ENCODE assay signal across 23 cellular contexts in the genomic region with DNA sequence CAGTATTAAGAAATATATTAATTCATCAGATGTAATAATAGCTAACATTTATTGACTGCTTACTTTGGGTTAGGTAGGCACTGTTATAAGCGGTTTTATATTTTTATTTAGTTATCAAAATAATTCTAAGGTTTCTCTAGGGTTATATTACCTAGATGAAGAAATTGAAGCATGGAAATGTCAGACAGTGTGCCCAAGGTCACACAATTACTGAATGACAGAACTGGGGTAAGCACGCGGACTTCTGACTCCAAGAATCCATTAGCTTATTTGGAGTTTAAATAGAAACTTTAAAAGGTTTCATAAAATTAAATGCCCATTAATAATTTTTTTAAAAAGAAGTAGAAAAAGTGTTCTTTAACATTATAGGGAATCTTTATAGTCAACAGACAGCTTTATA.
"Had no signal": no experiment of that assay in that cellular context is flagged by ENCODE, and none has a peak within 500 bp of the region (broad histone marks: within the 10 kb centered on the region; RNA-seq: fewer than 3 reads in every experiment).

No MANE protein-coding gene starts in this region.

- H3K4me1 ChIP-seq: SJCRH30 had no signal

- DNase-seq: IMR-90, Karpas-422, KG1, MG63, NCI-H1092, NCI-H1105 treated with DMSO at 0.1 percent for 48 hours, NCI-H1417 treated with DMSO at 0.1 percent for 48 hours, NCI-H146, NCI-H1694 treated with DMSO at 0.1 percent for 48 hours, NCI-H1930, NCI-H2081, NCI-H2107, NCI-H226, NCI-H446, NCI-H510A, NCI-H524 treated with DMSO at 0.1 percent for 48 hours, NCI-H69, NCI-H774, RPMI8226, SHP77 treated with DMSO at 0.1 percent for 48 hours, SJCRH30 had no signal

- H3K36me3 ChIP-seq: MG63 had no signal

- H3K27ac ChIP-seq: SJCRH30 had no signal

- H3K9me3 ChIP-seq: MG63 had no signal

- H3K27me3 ChIP-seq: MG63, SJCRH30 had no signal

- ATAC-seq: SK-N-SH treated with all-trans-retinoic acid at 6 μM for 48 hours had no signal

- H3K4me3 ChIP-seq: MG63, SJCRH30 had no signal

- FAIRE-seq: RCC 7860 had no signal
